Comparison of ENCODE assay signal across 15 cellular contexts in the genomic region with DNA sequence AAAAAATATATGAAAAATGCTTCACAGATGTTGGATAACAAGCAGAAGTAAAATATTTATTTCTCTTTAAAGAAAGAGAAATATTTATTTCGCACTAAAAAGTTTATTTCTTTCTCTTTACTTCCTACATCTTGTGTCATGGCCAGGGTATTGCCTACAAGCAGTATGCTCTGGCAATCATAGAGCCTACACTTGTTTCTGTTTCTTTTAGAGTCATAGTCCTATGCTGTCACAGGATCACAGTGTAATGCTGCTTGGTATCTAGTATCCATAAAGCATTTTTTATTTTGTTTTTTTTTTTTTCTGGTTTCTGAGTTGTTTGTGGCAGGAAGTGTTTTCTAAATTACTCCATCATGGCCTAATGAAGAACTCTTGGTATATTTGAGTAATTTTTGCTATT.
DNase-seq lines count a peak whose midpoint lies in the region; ATAC-seq and TF ChIP-seq lines count a peak whose summit lies in the region.
"Had no signal": no experiment of that assay in that cellular context is flagged by ENCODE, and none has a peak within 500 bp of the region (broad histone marks: within the 10 kb centered on the region; RNA-seq: fewer than 3 reads in every experiment).

No MANE protein-coding gene starts in this region.

- no peaks in the 10 kb centered on the region for H3K36me3 Mint-ChIP-seq in chondrocyte (ENCODE audit: low read depth)
- H3K36me3 Mint-ChIP-seq in activated T-cell treated with anti-CD3 and anti-CD28 coated beads, Interleukin-2, amount 50 U/mL, for 24 hours (ENCODE audit: low read depth), result no peaks in the 10 kb centered on the region
- H3K36me3 Mint-ChIP-seq: activated CD8-positive, alpha-beta memory T cell treated with anti-CD3 and anti-CD28 coated beads, Interleukin-2, amount 10 ng/mL, durations not matched to agents 7 days and 5 days had no signal

- H3K4me3 Mint-ChIP-seq in chondrocyte (ENCODE audit: unreplicated experiment), result no peak overlapping the region
- no peak overlapping the region for H3K4me3 Mint-ChIP-seq in activated T-cell treated with anti-CD3 and anti-CD28 coated beads, Interleukin-2, amount 50 U/mL, for 24 hours
- H3K4me3 Mint-ChIP-seq: activated CD8-positive, alpha-beta memory T cell treated with anti-CD3 and anti-CD28 coated beads, Interleukin-2, amount 10 ng/mL, durations not matched to agents 7 days and 5 days; brain; dendritic cell treated with granulocyte-macrophage colony-stimulating factor and Interleukin-4, amounts not matched to agents 40 ng/mL and 50 ng/mL, for 4 days had no signal

- no peak for DNase-seq in chondrocyte (ENCODE audit: low spot score)
- DNase-seq in kidney glomerular epithelial cell (lab: John Stamatoyannopoulos, UW), result no peak
- no peak for DNase-seq in NCI-H526 treated with DMSO at 0.1 percent for 48 hours (lab: John Stamatoyannopoulos, UW)
- DNase-seq in activated T-cell treated with anti-CD3 and anti-CD28 coated beads, Interleukin-2, amount 50 U/mL, for 24 hours, result no peak
- DNase-seq in NCI-H2171 (lab: John Stamatoyannopoulos, UW), result no peak
- DNase-seq: activated CD8-positive, alpha-beta memory T cell treated with anti-CD3 and anti-CD28 coated beads, Interleukin-2, amount 10 ng/mL, durations not matched to agents 7 days and 5 days; COR-L47; GM23248; kidney; NCI-H1694 treated with DMSO at 0.1 percent for 48 hours had no signal

- TF ChIP-seq CTCF in chondrocyte (IDR thresholded peaks at IDR 0.05), result no peak

- peak overlapping the region; percentile 8 for H3K27ac Mint-ChIP-seq in chondrocyte (ENCODE audit: unreplicated experiment)
- no peak overlapping the region for H3K27ac Mint-ChIP-seq in activated T-cell treated with anti-CD3 and anti-CD28 coated beads, Interleukin-2, amount 50 U/mL, for 24 hours
- H3K27ac Mint-ChIP-seq: activated CD8-positive, alpha-beta memory T cell treated with anti-CD3 and anti-CD28 coated beads, Interleukin-2, amount 10 ng/mL, durations not matched to agents 7 days and 5 days; brain; dendritic cell treated with granulocyte-macrophage colony-stimulating factor and Interleukin-4, amounts not matched to agents 40 ng/mL and 50 ng/mL, for 4 days had no signal

- peaks cover 8% of the 10 kb centered on the region for H3K9me3 Mint-ChIP-seq in chondrocyte (ENCODE audit: low read depth)
- no peaks in the 10 kb centered on the region for H3K9me3 Mint-ChIP-seq in activated T-cell treated with anti-CD3 and anti-CD28 coated beads, Interleukin-2, amount 50 U/mL, for 24 hours
- H3K9me3 Mint-ChIP-seq: dendritic cell treated with granulocyte-macrophage colony-stimulating factor and Interleukin-4, amounts not matched to agents 40 ng/mL and 50 ng/mL, for 4 days had no signal

- H3K4me1 Mint-ChIP-seq in chondrocyte (ENCODE audit: low read depth), result peaks cover 13% of the 10 kb centered on the region
- peaks cover 6% of the 10 kb centered on the region for H3K4me1 Mint-ChIP-seq in activated T-cell treated with anti-CD3 and anti-CD28 coated beads, Interleukin-2, amount 50 U/mL, for 24 hours (ENCODE audit: low read depth)
- H3K4me1 Mint-ChIP-seq: brain had no signal

- ATAC-seq in GM18502 (IDR thresholded peaks at IDR 0.05; ENCODE audit: poor library complexity, unreplicated experiment) (peak; percentile 78), GM21528 (IDR thresholded peaks at IDR 0.05; ENCODE audit: low FRiP score, unreplicated experiment) (peak; percentile 76), HG03039 (IDR thresholded peaks at IDR 0.05; ENCODE audit: unreplicated experiment) (peak; percentile 89)
- ATAC-seq: activated CD8-positive, alpha-beta memory T cell treated with anti-CD3 and anti-CD28 coated beads, Interleukin-2, amount 10 ng/mL, durations not matched to agents 7 days and 5 days had no signal

- no peaks in the 10 kb centered on the region for H3K27me3 Mint-ChIP-seq in chondrocyte (ENCODE audit: low read depth)
- no peaks in the 10 kb centered on the region for H3K27me3 Mint-ChIP-seq in activated T-cell treated with anti-CD3 and anti-CD28 coated beads, Interleukin-2, amount 50 U/mL, for 24 hours
- H3K27me3 Mint-ChIP-seq: activated CD8-positive, alpha-beta memory T cell treated with anti-CD3 and anti-CD28 coated beads, Interleukin-2, amount 10 ng/mL, durations not matched to agents 7 days and 5 days; brain; dendritic cell treated with granulocyte-macrophage colony-stimulating factor and Interleukin-4, amounts not matched to agents 40 ng/mL and 50 ng/mL, for 4 days had no signal
